22 cellular contexts compared by ENCODE assay signal in genomic region chr19:2548966-2549365, GRCh38.
DNase-seq lines count a peak whose midpoint lies in the region; ATAC-seq, FAIRE-seq and TF ChIP-seq lines count a peak whose summit lies in the region.
"Had no signal": no experiment of that assay in that cellular context is flagged by ENCODE, and none has a peak within 500 bp of the region (broad histone marks: within the 10 kb centered on the region; RNA-seq: fewer than 3 reads in every experiment).

No MANE protein-coding gene starts in this region.

- H2BK5ac ChIP-seq in H1 (ENCODE audit: low read depth, low read length) (no peak overlapping the region), trophoblast cell (ENCODE audit: low read depth, low read length, poor library complexity) (no peak overlapping the region)

- no peaks in the 10 kb centered on the region for H4K20me1 ChIP-seq in H1 (replicated peaks in 1 of 2; ENCODE audit: control insufficient read depth in 1 of 2, insufficient read depth in 2 of 2, low read length in 2 of 2)

- H3K27ac ChIP-seq in H1 (ENCODE audit: low read depth, low read length) (no peak overlapping the region), trophoblast cell (ENCODE audit: low read depth, low read length) (no peak overlapping the region), transverse colon (peak overlapping the region; percentile 28 to 82 (median 77)), A673 (ENCODE audit: low read depth, low read length, poor library complexity, severe bottlenecking) (no peak overlapping the region)
- H3K27ac ChIP-seq: tibial artery had no signal

- no peak overlapping the region for H2BK120ac ChIP-seq in H1 (replicated peaks; ENCODE audit: low read depth, low read length)
- no peak overlapping the region for H2BK120ac ChIP-seq in trophoblast cell (ENCODE audit: insufficient read depth, low read length, poor library complexity)

- H2BK20ac ChIP-seq in H1 (ENCODE audit: low read length) = no peak overlapping the region

- H3K36me3 ChIP-seq in H1 (ENCODE audit: control insufficient read depth in 2 of 4, insufficient read depth in 4 of 4, low read length in 3 of 4) (no peaks in the 10 kb centered on the region), trophoblast cell (ENCODE audit: control insufficient read depth in 1 of 2, insufficient read depth in 2 of 2, low read length in 2 of 2) (no peaks in the 10 kb centered on the region), transverse colon (no peaks in the 10 kb centered on the region), A673 (ENCODE audit: insufficient read depth, low read length, poor library complexity, severe bottlenecking) (no peaks in the 10 kb centered on the region)
- H3K36me3 ChIP-seq: tibial artery had no signal

- H3K23ac ChIP-seq in H1 (ENCODE audit: insufficient read length) (no peak overlapping the region), trophoblast cell (ENCODE audit: low read length) (no peak overlapping the region)

- H2BK15ac ChIP-seq in H1 (ENCODE audit: low read length) = 0 out of 2 replicates have a peak overlapping the region, but pooled peaks have one; percentile 72

- no peak overlapping the region for H3K56ac ChIP-seq in H1 (replicated peaks; ENCODE audit: insufficient read length, low read depth, low read length)

- H3K4me1 ChIP-seq in H1 (replicated peaks in 1 of 4; ENCODE audit: control insufficient read depth in 3 of 4, insufficient read depth in 4 of 4, low read length in 3 of 4) = peaks cover 2 to 13% (median 4%) of the 10 kb centered on the region in 4 experiments; a peak in 6 of 7 replicates
- peaks cover 26 to 27% of the 10 kb centered on the region in 2 experiments for H3K4me1 ChIP-seq in trophoblast cell (ENCODE audit: control insufficient read depth in 1 of 2, insufficient read depth in 2 of 2, low read length in 2 of 2)
- peaks cover 24 to 59% (median 33%) of the 10 kb centered on the region in 4 donors for H3K4me1 ChIP-seq in transverse colon
- peaks cover 11% of the 10 kb centered on the region for H3K4me1 ChIP-seq in A673 (ENCODE audit: insufficient read depth, low read length, poor library complexity, severe bottlenecking)

- no peak overlapping the region for H4K5ac ChIP-seq in H1 (ENCODE audit: insufficient read length, low read depth, low read length)

- H3K9ac ChIP-seq in H1 (replicated peaks in 1 of 4; ENCODE audit: extremely low read depth in 1 of 4, low read depth in 3 of 4, low read length in 3 of 4) (no peak overlapping the region), trophoblast cell (ENCODE audit: low read length) (no peak overlapping the region)

- H3K4me3 ChIP-seq in H1 (ENCODE audit: extremely low read depth in 1 of 4, insufficient read depth in 2 of 4, low read depth in 3 of 4, low read length in 4 of 4) (no peak overlapping the region), trophoblast cell (ENCODE audit: low read depth, low read length) (no peak overlapping the region), transverse colon (no peak overlapping the region), A673 (ENCODE audit: low read depth, low read length, poor library complexity, severe bottlenecking) (no peak overlapping the region)
- H3K4me3 ChIP-seq: tibial artery had no signal

- no peak for TF ChIP-seq CTCF in H1 (IDR thresholded peaks at IDR 0.05; ENCODE audit: control extremely low read depth in 1 of 3, insufficient read depth in 1 of 3, low read depth in 1 of 3, low read length in 3 of 3)
- no peak for TF ChIP-seq CTCF in transverse colon (IDR thresholded peaks at IDR 0.05)
- TF ChIP-seq CTCF in A673 (conservative IDR thresholded peaks at IDR 0.05; ENCODE audit: low read depth, low read length) = no peak
- no peak for TF ChIP-seq CTCF in Calu3 (IDR thresholded peaks at IDR 0.05; ENCODE audit: unreplicated experiment)

- H2AFZ ChIP-seq in H1 (ENCODE audit: low read length) = no peak overlapping the region
- H2AFZ ChIP-seq in trophoblast cell (ENCODE audit: insufficient read depth, low read length, poor library complexity) = no peak overlapping the region

- intact Hi-C loops in transverse colon (cut with DNase I; ENCODE audit: low total_unique reads) = loop anchor here (10.0 kb wide), 1 partner anchor 56 kb away; no protein-coding TSS in a partner anchor
- intact Hi-C loops in A673 (cut with micrococcal nuclease; ENCODE audit: unreplicated experiment) = no loop called here
- intact Hi-C loops in Calu3 (cut with micrococcal nuclease; ENCODE audit: unreplicated experiment) = no loop called here

- H3K79me2 ChIP-seq in H1 (ENCODE audit: control insufficient read depth in 1 of 2, insufficient read depth in 2 of 2, low read length in 2 of 2) (no peaks in the 10 kb centered on the region), trophoblast cell (ENCODE audit: control insufficient read depth, insufficient read depth, low read length, poor library complexity) (peaks cover 16% of the 10 kb centered on the region)

- H3K14ac ChIP-seq in H1 (ENCODE audit: insufficient read length) (no peak overlapping the region), trophoblast cell (ENCODE audit: low read length) (no peak overlapping the region)

- CTCF ChIA-PET in H1 (lab: Charles Lee; ENCODE audit: partially characterized antibody) = no interaction called here
- CTCF ChIA-PET in A673 (lab: Charles Lee) = no interaction called here
- CTCF ChIA-PET in Calu3 (lab: Charles Lee) = no interaction called here

- no peaks in the 10 kb centered on the region for H3K27me3 Mint-ChIP-seq in activated naive CD8-positive, alpha-beta T cell treated with anti-CD3 and anti-CD28 coated beads, Interleukin-2, amount 10 ng/mL, durations not matched to agents 7 days and 5 days
- no peaks in the 10 kb centered on the region for H3K27me3 Mint-ChIP-seq in activated naive CD8-positive, alpha-beta T cell treated with anti-CD3 and anti-CD28 coated beads for 36 hours
- no peaks in the 10 kb centered on the region for H3K27me3 Mint-ChIP-seq in Calu3 (ENCODE audit: unreplicated experiment)
- H3K27me3 Mint-ChIP-seq: B cell had no signal

- H3K9me3 Mint-ChIP-seq in activated naive CD8-positive, alpha-beta T cell treated with anti-CD3 and anti-CD28 coated beads, Interleukin-2, amount 10 ng/mL, durations not matched to agents 7 days and 5 days = no peaks in the 10 kb centered on the region
- H3K9me3 Mint-ChIP-seq in activated naive CD8-positive, alpha-beta T cell treated with anti-CD3 and anti-CD28 coated beads for 36 hours = no peaks in the 10 kb centered on the region
- H3K9me3 Mint-ChIP-seq in Calu3 (ENCODE audit: low read depth, unreplicated experiment) = no peaks in the 10 kb centered on the region

- no peak overlapping the region for H3K4ac ChIP-seq in H1 (replicated peaks; ENCODE audit: insufficient read length, low read depth, low read length)
- H3K4ac ChIP-seq in trophoblast cell (ENCODE audit: low read depth, low read length) = no peak overlapping the region

- no peak for FAIRE-seq in H1 (lab: Jason Lieb, UNC)

- no peak overlapping the region for H4K91ac ChIP-seq in H1 (replicated peaks; ENCODE audit: insufficient read length, low read length)
- H4K91ac ChIP-seq in trophoblast cell (ENCODE audit: low read depth, low read length) = peak overlapping the region; percentile 55

- no peak for ATAC-seq in activated naive CD8-positive, alpha-beta T cell treated with anti-CD3 and anti-CD28 coated beads, Interleukin-2, amount 10 ng/mL, durations not matched to agents 7 days and 5 days (ENCODE audit: low read depth)
- no peak for ATAC-seq in GM21367 (IDR thresholded peaks at IDR 0.05; ENCODE audit: unreplicated experiment)
- ATAC-seq: activated CD8-positive, alpha-beta T cell treated with anti-CD3 and anti-CD28 coated beads, Interleukin-2, amount 10 ng/mL, durations not matched to agents 7 days and 5 days; HCT116; SK-N-SH treated with all-trans-retinoic acid at 6 μM for 48 hours had no signal

- POLR2A ChIA-PET in activated naive CD8-positive, alpha-beta T cell treated with anti-CD3 and anti-CD28 coated beads, Interleukin-2, amount 10 ng/mL, durations not matched to agents 7 days and 5 days (lab: Charles Lee) = interaction anchor here (6.2 kb wide), 1 partner anchor 72 kb away, joined by 139 read pairs; the partner anchor contains the start of gene GADD45B
- POLR2A ChIA-PET in H1 (lab: Charles Lee; ENCODE audit: partially characterized antibody) = interaction anchor here (3.8 kb wide), 1 partner anchor 72 kb away, joined by 31 read pairs; the partner anchor contains the start of gene GADD45B
- POLR2A ChIA-PET in A673 (lab: Charles Lee; ENCODE audit: low non-redundant PET) = no interaction called here

- H3K27ac Mint-ChIP-seq in activated naive CD8-positive, alpha-beta T cell treated with anti-CD3 and anti-CD28 coated beads, Interleukin-2, amount 10 ng/mL, durations not matched to agents 7 days and 5 days = peak overlapping the region; percentile 25
- no peak overlapping the region for H3K27ac Mint-ChIP-seq in activated naive CD8-positive, alpha-beta T cell treated with anti-CD3 and anti-CD28 coated beads for 36 hours
- H3K27ac Mint-ChIP-seq in Calu3 (ENCODE audit: unreplicated experiment) = no peak overlapping the region
- H3K27ac Mint-ChIP-seq: activated CD8-positive, alpha-beta T cell treated with anti-CD3 and anti-CD28 coated beads, Interleukin-2, amount 10 ng/mL, durations not matched to agents 7 days and 5 days; B cell; endodermal cell had no signal

- no peak for TF ChIP-seq RAD21 in H1 (IDR thresholded peaks at IDR 0.05 in 1 of 2, conservative IDR thresholded peaks at IDR 0.05 in 1 of 2; ENCODE audit: low read depth in 2 of 2, low read length in 2 of 2)

- peaks cover 19% of the 10 kb centered on the region for H3K4me1 Mint-ChIP-seq in activated naive CD8-positive, alpha-beta T cell treated with anti-CD3 and anti-CD28 coated beads, Interleukin-2, amount 10 ng/mL, durations not matched to agents 7 days and 5 days
- peaks cover 25% of the 10 kb centered on the region for H3K4me1 Mint-ChIP-seq in activated naive CD8-positive, alpha-beta T cell treated with anti-CD3 and anti-CD28 coated beads for 36 hours
- H3K4me1 Mint-ChIP-seq in Calu3 (ENCODE audit: low read depth, unreplicated experiment) = peaks cover 22% of the 10 kb centered on the region

- 87% methylated on average over 10 of the region's 11 CpGs; no CpG with 5 or more reads in 1 of the 2 experiments for WGBS in H1 (ENCODE audit: extremely low coverage in 1 of 2, insufficient coverage in 1 of 2, insufficient read length in 1 of 2, insufficient replicate concordance in 2 of 2, low coverage in 1 of 2, low lambda C conversion rate in 2 of 2, missing lambda C conversion rate in 1 of 2), 2 experiments
- WGBS in trophoblast cell (ENCODE audit: extremely low coverage, insufficient coverage, insufficient read length) = no CpG with 5 or more reads among the region's 11 CpGs
- WGBS in transverse colon (ENCODE audit: low coverage in 1 of 2), 2 donors = 87% methylated on average over 11 of the region's 11 CpGs; no CpG with 5 or more reads in 1 of the 2 donors

- H3K4me3 Mint-ChIP-seq in activated naive CD8-positive, alpha-beta T cell treated with anti-CD3 and anti-CD28 coated beads, Interleukin-2, amount 10 ng/mL, durations not matched to agents 7 days and 5 days = no peak overlapping the region
- no peak overlapping the region for H3K4me3 Mint-ChIP-seq in activated naive CD8-positive, alpha-beta T cell treated with anti-CD3 and anti-CD28 coated beads for 36 hours
- H3K4me3 Mint-ChIP-seq in Calu3 (ENCODE audit: low read depth, unreplicated experiment) = no peak overlapping the region
- H3K4me3 Mint-ChIP-seq: activated CD8-positive, alpha-beta T cell treated with anti-CD3 and anti-CD28 coated beads, Interleukin-2, amount 10 ng/mL, durations not matched to agents 7 days and 5 days; B cell; endodermal cell had no signal

- no TSS peak for BruUV-seq in A673 (replicated peaks; lab: Mats Ljungman, UMichigan)
- BruUV-seq in Calu3 (replicated peaks; lab: Mats Ljungman, UMichigan) = no TSS peak

- no peak overlapping the region for H4K12ac ChIP-seq in trophoblast cell (ENCODE audit: low read depth, low read length)

- H3K18ac ChIP-seq in H1 (ENCODE audit: extremely low read depth, low read length) = no peak overlapping the region
- no peak overlapping the region for H3K18ac ChIP-seq in trophoblast cell (ENCODE audit: low read length)

- in situ Hi-C loops in transverse colon (cut with MboI; ENCODE audit: low pct_ligation_motif_present in 1 of 4, low pct_unique_long_range_greater_than_20kb in 1 of 4, low sequenced_read_pairs in 3 of 4) = loop anchor here in 1 of 4 donors (10.0 kb wide), 1 partner anchor 54 kb away; no protein-coding TSS in a partner anchor

- TF ChIP-seq EP300 in H1 (IDR thresholded peaks at IDR 0.05; ENCODE audit: borderline replicate concordance in 1 of 2, low read depth in 2 of 2, low read length in 2 of 2) (no peak), transverse colon (IDR thresholded peaks at IDR 0.05; ENCODE audit: low read depth) (no peak)

- H2AK5ac ChIP-seq in H1 (ENCODE audit: low read depth, low read length) (no peak overlapping the region), trophoblast cell (ENCODE audit: low read length) (peak overlapping the region; percentile 80)

- H3K9me3 ChIP-seq in H1 (ENCODE audit: insufficient read depth in 2 of 2, low read depth in 1 of 2, low read length in 1 of 2) (no peaks in the 10 kb centered on the region; a peak in 1 of 4 replicates), trophoblast cell (ENCODE audit: insufficient read depth, low read depth, low read length) (peaks cover 3% of the 10 kb centered on the region), transverse colon (no peaks in the 10 kb centered on the region), A673 (ENCODE audit: low read depth, low read length, poor library complexity, severe bottlenecking) (no peaks in the 10 kb centered on the region)
- H3K9me3 ChIP-seq: tibial artery had no signal

- TF ChIP-seq POLR2A in H1 (IDR thresholded peaks at IDR 0.05; ENCODE audit: control extremely low read depth in 1 of 2, low read depth in 2 of 2, low read length in 2 of 2) (no peak), transverse colon (IDR thresholded peaks at IDR 0.05) (no peak)

- no peaks in the 10 kb centered on the region for H3K36me3 Mint-ChIP-seq in activated naive CD8-positive, alpha-beta T cell treated with anti-CD3 and anti-CD28 coated beads, Interleukin-2, amount 10 ng/mL, durations not matched to agents 7 days and 5 days
- peaks cover 2% of the 10 kb centered on the region for H3K36me3 Mint-ChIP-seq in activated naive CD8-positive, alpha-beta T cell treated with anti-CD3 and anti-CD28 coated beads for 36 hours
- H3K36me3 Mint-ChIP-seq in Calu3 (ENCODE audit: insufficient read depth, unreplicated experiment) = peaks cover 16% of the 10 kb centered on the region

- no peak overlapping the region for H4K8ac ChIP-seq in H1 (ENCODE audit: extremely low read depth, insufficient read depth, low read length)
- H4K8ac ChIP-seq in trophoblast cell (ENCODE audit: low read depth, low read length) = no peak overlapping the region

- H3K23me2 ChIP-seq in H1 (ENCODE audit: low read depth, low read length) = no peaks in the 10 kb centered on the region

- H2BK12ac ChIP-seq in H1 (ENCODE audit: low read depth, low read length) = no peak overlapping the region
- peak overlapping the region; percentile 81 for H2BK12ac ChIP-seq in trophoblast cell (ENCODE audit: low read length)

- no peaks in the 10 kb centered on the region; a peak in 2 of 7 replicates for H3K27me3 ChIP-seq in H1 (replicated peaks in 1 of 4; ENCODE audit: control insufficient read depth in 3 of 4, extremely low read depth in 1 of 4, insufficient read depth in 3 of 4, low read length in 3 of 4)
- no peaks in the 10 kb centered on the region for H3K27me3 ChIP-seq in trophoblast cell (ENCODE audit: insufficient read depth, low read length)
- no peaks in the 10 kb centered on the region for H3K27me3 ChIP-seq in transverse colon
- H3K27me3 ChIP-seq in A673 (replicated peaks; ENCODE audit: insufficient read depth, low read depth, low read length, poor library complexity) = no peaks in the 10 kb centered on the region
- H3K27me3 ChIP-seq: tibial artery had no signal

- DNase-seq in activated naive CD8-positive, alpha-beta T cell treated with anti-CD3 and anti-CD28 coated beads, Interleukin-2, amount 10 ng/mL, durations not matched to agents 7 days and 5 days = no peak
- DNase-seq in activated naive CD8-positive, alpha-beta T cell treated with anti-CD3 and anti-CD28 coated beads for 36 hours = no peak
- no peak for DNase-seq in H1 (ENCODE audit: low read depth in 1 of 2, low spot score in 2 of 2)
- no peak for DNase-seq in trophoblast cell
- DNase-seq in transverse colon = no peak
- DNase-seq in A673 (ENCODE audit: low spot score) = no peak
- no peak for DNase-seq in Calu3
- DNase-seq: 8988T; activated CD4-positive, CD25-positive, alpha-beta regulatory T cell; activated CD8-positive, alpha-beta T cell treated with anti-CD3 and anti-CD28 coated beads, Interleukin-2, amount 10 ng/mL, durations not matched to agents 7 days and 5 days; activated naive CD4-positive, alpha-beta T cell; activated T-cell treated with anti-CD3 and anti-CD28 coated beads, Interleukin-2, amount 50 U/mL, for 1 hour; COR-L47; endodermal cell; NCI-H1417 treated with DMSO at 0.1 percent for 48 hours; NCI-H510A treated with DMSO at 0.1 percent for 48 hours; T-helper 9 cell had no signal

- H3K79me1 ChIP-seq in H1 (ENCODE audit: low read depth, low read length) = no peaks in the 10 kb centered on the region
- peaks cover 33% of the 10 kb centered on the region for H3K79me1 ChIP-seq in trophoblast cell (ENCODE audit: low read length)

- H3K4me2 ChIP-seq in H1 (ENCODE audit: insufficient read depth in 1 of 2, low read depth in 2 of 2, low read length in 2 of 2) (no peak overlapping the region), trophoblast cell (ENCODE audit: low read length) (no peak overlapping the region)

Comparison
In these comparisons a context has a peak if more than half of its experiments do, and no peak if none do; other contexts are left out.
1. H3K27ac ChIP-seq: peak in transverse colon (4 of 4); none in H1 (single experiment), trophoblast cell (single experiment) and A673 (single experiment).